25 cellular contexts compared by ENCODE assay signal in the genomic region with DNA sequence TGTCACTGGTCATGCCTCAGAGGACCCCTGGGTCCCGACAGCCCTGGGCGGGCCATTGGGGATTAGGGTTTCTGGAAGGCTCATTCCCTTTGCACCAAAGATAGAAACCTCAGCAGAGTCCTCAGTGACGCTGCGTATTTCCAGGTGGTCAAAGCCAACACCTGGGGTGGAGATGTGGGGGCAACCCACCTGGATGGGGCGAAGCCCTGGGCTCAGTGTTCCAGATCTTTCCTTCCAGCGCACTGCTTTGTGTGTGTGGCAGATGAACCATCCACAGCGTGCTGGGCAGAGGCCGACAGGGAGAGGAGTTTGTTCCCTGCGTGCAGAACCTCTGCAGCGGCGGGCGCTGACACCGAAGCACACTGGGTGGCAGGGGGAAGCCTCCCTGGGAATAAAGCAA.
"Had no signal": no experiment of that assay in that cellular context is flagged by ENCODE, and none has a peak within 500 bp of the region (broad histone marks: within the 10 kb centered on the region; RNA-seq: fewer than 3 reads in every experiment).

No MANE protein-coding gene starts in this region.

- H3K27me3 Mint-ChIP-seq: effector memory CD8-positive, alpha-beta T cell; naive thymus-derived CD8-positive, alpha-beta T cell had no signal

- H3K36me3 Mint-ChIP-seq: naive thymus-derived CD8-positive, alpha-beta T cell had no signal

- H3K4me1 ChIP-seq: right lobe of liver, transverse colon, uterus had no signal

- ATAC-seq: effector memory CD8-positive, alpha-beta T cell; gastrocnemius medialis; heart left ventricle; left colon; left ventricle myocardium superior; lower lobe of right lung; naive thymus-derived CD8-positive, alpha-beta T cell; right lobe of liver; upper lobe of right lung had no signal

- H3K4me3 Mint-ChIP-seq: effector memory CD8-positive, alpha-beta T cell; naive thymus-derived CD8-positive, alpha-beta T cell; nephron progenitor cell had no signal

- H3K9me3 ChIP-seq: gastrocnemius medialis, heart left ventricle, lower lobe of right lung, ovary, right lobe of liver, thoracic aorta, transverse colon, upper lobe of right lung, uterus had no signal

- H3K27ac ChIP-seq: gastrocnemius medialis, lower lobe of right lung, ovary, right lobe of liver, transverse colon, upper lobe of right lung, uterus had no signal

- H3K4me1 Mint-ChIP-seq: naive thymus-derived CD8-positive, alpha-beta T cell had no signal

- H3K4me3 ChIP-seq: gastrocnemius medialis, heart left ventricle, lower lobe of right lung, ovary, right lobe of liver, thoracic aorta, transverse colon, upper lobe of right lung, uterus had no signal

- H3K27me3 ChIP-seq: gastrocnemius medialis, heart left ventricle, ovary, right lobe of liver, transverse colon, upper lobe of right lung, uterus had no signal

- DNase-seq: cortex of kidney; effector memory CD8-positive, alpha-beta T cell; gastrocnemius medialis; heart left ventricle; hippocampal formation; kidney glomerular epithelial cell; left colon; left ventricle myocardium superior; lower lobe of right lung; nephron progenitor cell; occipital lobe; right lobe of liver; small intestine; stimulated activated CD4-positive, alpha-beta T cell treated with anti-CD3 and anti-CD28 coated beads, Interleukin-12 subunit alpha, Interleukin-12 subunit beta, amount 100 ng/mL, for 4 hours; stimulated activated CD4-positive, alpha-beta T cell treated with anti-CD3 and anti-CD28 coated beads, Interleukin-1b, Interleukin-23, amount 100 ng/mL, for 48 hours; stimulated activated CD4-positive, alpha-beta T cell treated with anti-CD3 and anti-CD28 coated beads, Interleukin-4, amount 100 ng/mL, for 1 hour; stimulated activated CD8-positive, alpha-beta memory T cell treated with anti-CD3 and anti-CD28 coated beads, Interleukin-4, amount 100 ng/mL, for 48 hours; stimulated activated naive CD4-positive, alpha-beta T cell treated with Interleukin-2 at 50 U/mL for 16 hours; transverse colon; upper lobe of right lung; uterus had no signal

- H3K9me3 Mint-ChIP-seq: effector memory CD8-positive, alpha-beta T cell; naive thymus-derived CD8-positive, alpha-beta T cell had no signal

- H3K27ac Mint-ChIP-seq: nephron progenitor cell had no signal

- FAIRE-seq: islet of Langerhans, small intestine had no signal

- H3K36me3 ChIP-seq: lower lobe of right lung, ovary, transverse colon, uterus had no signal
